In genomic region chr17:72297326-72298115, GRCh38 we compare ENCODE assay signal across 17 cellular contexts.
DNase-seq lines count a peak whose midpoint lies in the region; ATAC-seq, FAIRE-seq and TF ChIP-seq lines count a peak whose summit lies in the region.
"Had no signal": no experiment of that assay in that cellular context is flagged by ENCODE, and none has a peak within 500 bp of the region (broad histone marks: within the 10 kb centered on the region; RNA-seq: fewer than 3 reads in every experiment).

No MANE protein-coding gene starts in this region.

- TF ChIP-seq CTCF in bronchial epithelial cell (IDR thresholded peaks at IDR 0.05; ENCODE audit: insufficient read depth, low read length, severe bottlenecking), result no peak
- no peak for TF ChIP-seq CTCF in esophagus muscularis mucosa (IDR thresholded peaks at IDR 0.05)
- TF ChIP-seq CTCF in gastroesophageal sphincter (IDR thresholded peaks at IDR 0.05), result no peak

- DNase-seq in AG08395 (ENCODE audit: low spot score) (peak; percentile 56), bronchial epithelial cell (ENCODE audit: low read depth) (peak; percentile 85), kidney glomerular epithelial cell (lab: John Stamatoyannopoulos, UW) (peak; percentile 74), esophagus muscularis mucosa (ENCODE audit: extremely low spot score) (no peak)
- DNase-seq: activated CD4-positive, alpha-beta T cell treated with anti-CD3 and anti-CD28 coated beads, Interleukin-2, amount 50 U/mL, for 48 hours; activated naive CD4-positive, alpha-beta T cell treated with Interleukin-2 at 50 U/mL for 16 hours; AML-193; effector CD8-positive, alpha-beta T cell; natural killer cell; NCI-H69; stimulated activated CD4-positive, alpha-beta T cell treated with anti-CD3 and anti-CD28 coated beads, Interleukin-1b, Interleukin-23, amount 100 ng/mL, for 48 hours; stimulated activated naive CD8-positive, alpha-beta T cell treated with anti-CD3 and anti-CD28 coated beads, Interleukin-15, amount 100 ng/mL, for 72 hours; T-cell had no signal

- 69% methylated on average over 9 of the region's 9 CpGs for WGBS in esophagus muscularis mucosa
- WGBS in gastroesophageal sphincter (ENCODE audit: low coverage in 1 of 2), 2 donors, result 67 to 70% methylated on average over 3 to 7 of the region's 9 CpGs

- TF ChIP-seq POLR2A in esophagus muscularis mucosa (IDR thresholded peaks at IDR 0.05; ENCODE audit: low read depth) (no peak), gastroesophageal sphincter (IDR thresholded peaks at IDR 0.05) (no peak)

- H3K27ac ChIP-seq in esophagus muscularis mucosa (replicated peaks in 1 of 4), result no peak overlapping the region
- H3K27ac ChIP-seq in gastroesophageal sphincter, result no peak overlapping the region

- H3K9me3 ChIP-seq in esophagus muscularis mucosa (no peaks in the 10 kb centered on the region), gastroesophageal sphincter (no peaks in the 10 kb centered on the region)

- intact Hi-C loops in esophagus muscularis mucosa (cut with DNase I), result no loop called here

- FAIRE-seq in bronchial epithelial cell (lab: Jason Lieb, UNC), result peak; percentile 60

- no peak for TF ChIP-seq RAD21 in Ishikawa (IDR thresholded peaks at IDR 0.05; ENCODE audit: low read depth)

- no peak overlapping the region for H3K4me3 ChIP-seq in bronchial epithelial cell (ENCODE audit: low read depth, low read length)
- no peak overlapping the region for H3K4me3 ChIP-seq in esophagus muscularis mucosa
- no peak overlapping the region for H3K4me3 ChIP-seq in gastroesophageal sphincter

- no peaks in the 10 kb centered on the region for H3K27me3 ChIP-seq in bronchial epithelial cell (ENCODE audit: control insufficient read depth, insufficient read depth, low read length)
- H3K27me3 ChIP-seq in esophagus muscularis mucosa, result peaks cover 0 to 38% (median 0%) of the 10 kb centered on the region in 4 donors
- peaks cover 14% of the 10 kb centered on the region for H3K27me3 ChIP-seq in gastroesophageal sphincter

- H3K36me3 ChIP-seq in bronchial epithelial cell (ENCODE audit: control insufficient read depth, insufficient read depth, low read length) (no peaks in the 10 kb centered on the region), esophagus muscularis mucosa (no peaks in the 10 kb centered on the region), gastroesophageal sphincter (no peaks in the 10 kb centered on the region)

- no peak for TF ChIP-seq EP300 in Ishikawa (IDR thresholded peaks at IDR 0.05; ENCODE audit: borderline replicate concordance)
- TF ChIP-seq EP300 in esophagus muscularis mucosa (IDR thresholded peaks at IDR 0.05), result no peak
- TF ChIP-seq EP300 in gastroesophageal sphincter (IDR thresholded peaks at IDR 0.05), result no peak

- H3K4me1 ChIP-seq in esophagus muscularis mucosa, result no peaks in the 10 kb centered on the region
- no peaks in the 10 kb centered on the region for H3K4me1 ChIP-seq in gastroesophageal sphincter

- ATAC-seq in HG03439 (IDR thresholded peaks at IDR 0.05; ENCODE audit: unreplicated experiment) (no peak), HG03442 (IDR thresholded peaks at IDR 0.05; ENCODE audit: unreplicated experiment) (no peak), gastroesophageal sphincter (no peak)
- ATAC-seq: natural killer cell; stimulated activated naive CD8-positive, alpha-beta T cell treated with anti-CD3 and anti-CD28 coated beads, Interleukin-15, amount 100 ng/mL, for 72 hours; T-cell had no signal

TF ChIP-seq in Ishikawa, 13 proteins besides CTCF, POLR2A, EP300 and RAD21:
- TF ChIP-seq EGR1 (IDR thresholded peaks at IDR 0.05) (0 out of 2 replicates have a peak, but pooled peaks have one; percentile 39), NFIC (IDR thresholded peaks at IDR 0.05) (0 out of 2 replicates have a peak, but pooled peaks have one; percentile 24), MAX (IDR thresholded peaks at IDR 0.05) (no peak)
